ENCODE assay signal across 11 cellular contexts in genomic region chr4:186920486-186920885, GRCh38.
DNase-seq lines count a peak whose midpoint lies in the region; ATAC-seq, FAIRE-seq and TF ChIP-seq lines count a peak whose summit lies in the region.
"Had no signal": no experiment of that assay in that cellular context is flagged by ENCODE, and none has a peak within 500 bp of the region (broad histone marks: within the 10 kb centered on the region; RNA-seq: fewer than 3 reads in every experiment).

No MANE protein-coding gene starts in this region.

- no peak overlapping the region for H3K4me2 ChIP-seq in mesenchymal stem cell (ENCODE audit: low read length, poor library complexity, severe bottlenecking)

- peaks cover 2% of the 10 kb centered on the region for H3K4me1 ChIP-seq in mesenchymal stem cell (ENCODE audit: control insufficient read depth, insufficient read depth, low read depth, low read length)
- no peaks in the 10 kb centered on the region for H3K4me1 ChIP-seq in ovary (ENCODE audit: insufficient read depth)

- no peaks in the 10 kb centered on the region for H3K79me1 ChIP-seq in mesenchymal stem cell (replicated peaks; ENCODE audit: low read length, poor library complexity, severe bottlenecking)

- no peaks in the 10 kb centered on the region for H3K36me3 ChIP-seq in bronchial epithelial cell (ENCODE audit: control insufficient read depth, insufficient read depth, low read length)
- H3K36me3 ChIP-seq in mesenchymal stem cell (ENCODE audit: control insufficient read depth in 1 of 2, insufficient read depth in 2 of 2, low read depth in 1 of 2, low read length in 2 of 2): no peaks in the 10 kb centered on the region
- no peaks in the 10 kb centered on the region for H3K36me3 ChIP-seq in ovary

- H3K14ac ChIP-seq in mesenchymal stem cell (ENCODE audit: low read length in 2 of 2): no peak overlapping the region

- TF ChIP-seq POLR2A in ovary (IDR thresholded peaks at IDR 0.05): no peak

- H3K9me3 Mint-ChIP-seq in activated naive CD4-positive, alpha-beta T cell treated with anti-CD3 and anti-CD28 coated beads for 36 hours: peaks cover 6% of the 10 kb centered on the region
- peaks cover 10 to 11% of the 10 kb centered on the region in 2 donors for H3K9me3 Mint-ChIP-seq in activated naive CD4-positive, alpha-beta T cell treated with anti-CD3 and anti-CD28 coated beads, Interleukin-2, amount 50 U/mL, for 72 hours
- peaks cover 2 to 50% (median 9%) of the 10 kb centered on the region in 6 donors for H3K9me3 Mint-ChIP-seq in immature natural killer cell

- H2BK15ac ChIP-seq in mesenchymal stem cell (ENCODE audit: low read depth, poor library complexity, severe bottlenecking): no peak overlapping the region

- TF ChIP-seq CTCF in bronchial epithelial cell (IDR thresholded peaks at IDR 0.05; ENCODE audit: insufficient read depth, low read length, severe bottlenecking) (no peak), ovary (IDR thresholded peaks at IDR 0.05) (no peak)

- no peaks in the 10 kb centered on the region for H3K36me3 Mint-ChIP-seq in activated naive CD4-positive, alpha-beta T cell treated with anti-CD3 and anti-CD28 coated beads for 36 hours (ENCODE audit: low read depth)
- H3K36me3 Mint-ChIP-seq in activated naive CD4-positive, alpha-beta T cell treated with anti-CD3 and anti-CD28 coated beads, Interleukin-2, amount 50 U/mL, for 72 hours: peaks cover 0 to 5% of the 10 kb centered on the region in 2 donors
- H3K36me3 Mint-ChIP-seq in immature natural killer cell: no peaks in the 10 kb centered on the region

- no peak overlapping the region for H2BK5ac ChIP-seq in mesenchymal stem cell (ENCODE audit: low read depth, low read length, poor library complexity, severe bottlenecking)

- FAIRE-seq in bronchial epithelial cell (lab: Jason Lieb, UNC): no peak

- no peak overlapping the region for H2AFZ ChIP-seq in mesenchymal stem cell (ENCODE audit: low read depth, low read length)

- no peaks in the 10 kb centered on the region for H3K4me1 Mint-ChIP-seq in activated naive CD4-positive, alpha-beta T cell treated with anti-CD3 and anti-CD28 coated beads for 36 hours (ENCODE audit: low read depth)
- H3K4me1 Mint-ChIP-seq in immature natural killer cell: no peaks in the 10 kb centered on the region

- H4K91ac ChIP-seq in mesenchymal stem cell (ENCODE audit: low read length): no peak overlapping the region

- peak overlapping the region; percentile 18 for H3K27ac Mint-ChIP-seq in activated naive CD4-positive, alpha-beta T cell treated with anti-CD3 and anti-CD28 coated beads for 36 hours
- no peak overlapping the region for H3K27ac Mint-ChIP-seq in activated naive CD4-positive, alpha-beta T cell treated with anti-CD3 and anti-CD28 coated beads, Interleukin-2, amount 50 U/mL, for 72 hours
- no peak overlapping the region for H3K27ac Mint-ChIP-seq in immature natural killer cell

- no peak for DNase-seq in activated naive CD4-positive, alpha-beta T cell treated with anti-CD3 and anti-CD28 coated beads for 36 hours
- no peak for DNase-seq in activated naive CD4-positive, alpha-beta T cell treated with anti-CD3 and anti-CD28 coated beads, Interleukin-2, amount 50 U/mL, for 72 hours (ENCODE audit: low spot score in 2 of 2)
- DNase-seq in bronchial epithelial cell (ENCODE audit: low read depth): peak; percentile 87
- peak; percentile 69 for DNase-seq in mesenchymal stem cell
- DNase-seq in glomerular visceral epithelial cell (ENCODE audit: extremely low spot score): no peak
- DNase-seq in GOT3 (lab: John Stamatoyannopoulos, UW): no peak
- no peak for DNase-seq in immature natural killer cell
- DNase-seq in ovary: no peak
- DNase-seq: activated T-cell treated with anti-CD3 and anti-CD28 coated beads, Interleukin-2, amount 50 U/mL, for 4 hours; aorta; NCI-H524 had no signal

- H3K9ac ChIP-seq in mesenchymal stem cell (ENCODE audit: low read length): peak overlapping the region; percentile 83

- no peaks in the 10 kb centered on the region for H3K27me3 Mint-ChIP-seq in activated naive CD4-positive, alpha-beta T cell treated with anti-CD3 and anti-CD28 coated beads for 36 hours (ENCODE audit: low read depth)
- no peaks in the 10 kb centered on the region for H3K27me3 Mint-ChIP-seq in immature natural killer cell (ENCODE audit: low read depth in 3 of 3)

- no peak for TF ChIP-seq EP300 in ovary (IDR thresholded peaks at IDR 0.05)

- H3K4me3 Mint-ChIP-seq in activated naive CD4-positive, alpha-beta T cell treated with anti-CD3 and anti-CD28 coated beads for 36 hours: no peak overlapping the region
- no peak overlapping the region for H3K4me3 Mint-ChIP-seq in immature natural killer cell
- H3K4me3 Mint-ChIP-seq: activated T-cell treated with anti-CD3 and anti-CD28 coated beads, Interleukin-2, amount 50 U/mL, for 4 hours had no signal

- no peak for ATAC-seq in activated naive CD4-positive, alpha-beta T cell treated with anti-CD3 and anti-CD28 coated beads, Interleukin-2, amount 50 U/mL, for 72 hours
- ATAC-seq: activated T-cell treated with anti-CD3 and anti-CD28 coated beads, Interleukin-2, amount 50 U/mL, for 4 hours had no signal

- H3K18ac ChIP-seq in mesenchymal stem cell (ENCODE audit: low read depth in 1 of 2, low read length in 2 of 2): no peak overlapping the region

- intact Hi-C loops in activated naive CD4-positive, alpha-beta T cell treated with anti-CD3 and anti-CD28 coated beads for 36 hours (cut with micrococcal nuclease): no loop called here
- intact Hi-C loops in ovary (cut with DNase I): no loop called here

- H2AK5ac ChIP-seq in mesenchymal stem cell (ENCODE audit: low read length, severe bottlenecking): no peak overlapping the region

- H3K4me3 ChIP-seq in bronchial epithelial cell (ENCODE audit: low read depth, low read length) (no peak overlapping the region), mesenchymal stem cell (ENCODE audit: insufficient read depth in 1 of 2, low read depth in 1 of 2, low read length in 2 of 2) (no peak overlapping the region), ovary (no peak overlapping the region)

- H3K4ac ChIP-seq in mesenchymal stem cell (ENCODE audit: low read depth in 1 of 2, low read length in 2 of 2): no peak overlapping the region

- CTCF ChIA-PET in activated naive CD4-positive, alpha-beta T cell treated with anti-CD3 and anti-CD28 coated beads for 36 hours (lab: Charles Lee): no interaction called here

- peak overlapping the region; percentile 83 for H3K27ac ChIP-seq in mesenchymal stem cell (ENCODE audit: low read length, poor library complexity, severe bottlenecking)
- H3K27ac ChIP-seq in ovary: no peak overlapping the region

- H3K27me3 ChIP-seq in bronchial epithelial cell (ENCODE audit: control insufficient read depth, insufficient read depth, low read length): no peaks in the 10 kb centered on the region
- no peaks in the 10 kb centered on the region for H3K27me3 ChIP-seq in mesenchymal stem cell (ENCODE audit: control insufficient read depth in 1 of 2, insufficient read depth in 1 of 2, low read length in 2 of 2)
- H3K27me3 ChIP-seq in ovary: no peaks in the 10 kb centered on the region

- H4K8ac ChIP-seq in mesenchymal stem cell (ENCODE audit: low read length): no peak overlapping the region

- H3K23ac ChIP-seq in mesenchymal stem cell (ENCODE audit: low read length in 2 of 2): no peak overlapping the region

- 83% methylated on average over 1 of the region's 2 CpGs for WGBS in mesenchymal stem cell
- 68 to 81% (median 78%) methylated on average over 2 of the region's 2 CpGs for WGBS in ovary, 3 donors

- no peak overlapping the region for H2BK12ac ChIP-seq in mesenchymal stem cell (ENCODE audit: low read length in 2 of 2)

- no peak overlapping the region for H2BK120ac ChIP-seq in mesenchymal stem cell (ENCODE audit: low read depth, low read length)

- H3K9me3 ChIP-seq in mesenchymal stem cell (ENCODE audit: control insufficient read depth, low read length) (no peaks in the 10 kb centered on the region), ovary (no peaks in the 10 kb centered on the region)

Comparison
In these comparisons a context has a peak if more than half of its experiments do, and no peak if none do; other contexts are left out.
1. DNase-seq: peak in bronchial epithelial cell (single experiment) and mesenchymal stem cell (single experiment); none in activated naive CD4-positive, alpha-beta T cell treated with anti-CD3 and anti-CD28 coated beads for 36 hours (single experiment), activated naive CD4-positive, alpha-beta T cell treated with anti-CD3 and anti-CD28 coated beads, Interleukin-2, amount 50 U/mL, for 72 hours (0 of 2), glomerular visceral epithelial cell (single experiment), GOT3 (single experiment), immature natural killer cell (0 of 3) and ovary (0 of 5).